In the genomic region with DNA sequence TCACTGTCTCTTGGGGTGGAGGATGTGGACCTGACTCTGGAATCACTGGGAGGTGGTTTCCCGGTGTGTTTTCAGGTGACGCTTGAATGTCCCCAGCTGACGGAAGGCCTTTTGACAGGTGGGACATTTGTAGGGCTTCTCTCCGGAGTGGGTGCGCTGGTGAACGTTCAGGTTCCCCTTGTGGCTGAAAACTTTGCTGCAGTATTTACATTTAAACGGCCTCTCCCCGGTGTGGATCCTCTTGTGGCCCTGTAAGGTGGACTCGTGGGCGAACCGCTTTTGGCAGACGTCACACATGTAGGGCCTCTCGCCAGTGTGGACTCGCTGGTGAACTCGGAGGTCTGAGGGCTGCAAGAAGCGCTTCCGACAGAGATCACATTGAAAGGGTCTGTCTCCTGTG, we compare ENCODE assay signal across 14 cellular contexts. TPM values are rescaled to one million over a fixed set of nuclear protein-coding genes. Genes with fewer than 3 reads are reported as not detected.
"Had no signal": no experiment of that assay in that cellular context is flagged by ENCODE, and none has a peak within 500 bp of the region (broad histone marks: within the 10 kb centered on the region; RNA-seq: fewer than 3 reads in every experiment).

No MANE protein-coding gene starts in this region.

- H3K36me3 ChIP-seq: colonic mucosa, gastrocnemius medialis, heart right ventricle, tibial nerve had no signal

- H3K4me1 ChIP-seq: colonic mucosa, gastrocnemius medialis, heart right ventricle, tibial nerve had no signal

- DNase-seq: activated CD4-positive, alpha-beta T cell treated with anti-CD3 and anti-CD28 coated beads for 48 hours; activated naive CD4-positive, alpha-beta T cell treated with anti-CD3 and anti-CD28 coated beads for 36 hours; caudate nucleus; colonic mucosa; gastrocnemius medialis; heart right ventricle; right cardiac atrium had no signal

- H3K27me3 ChIP-seq: colonic mucosa, tibial nerve had no signal

- H3K9me3 ChIP-seq: colonic mucosa, gastrocnemius medialis, heart right ventricle, tibial nerve had no signal

- H3K4me3 ChIP-seq: colonic mucosa, gastrocnemius medialis, heart right ventricle, smooth muscle cell, tibial nerve had no signal

- H3K4me2 ChIP-seq: smooth muscle cell had no signal

- H3K27ac ChIP-seq: colonic mucosa, gastrocnemius medialis, heart right ventricle, tibial nerve had no signal

- ATAC-seq: activated T-helper 17 cell treated with anti-CD3 and anti-CD28 coated beads, Interleukin-2, amount 50 U/mL, for 72 hours; gastrocnemius medialis; heart right ventricle; right cardiac atrium; stimulated activated memory B cell treated with anti-CD40 and anti-IgM and Interleukin-4, amounts not matched to agents 10 μg/mL and 1 μg/mL and 100 μg/mL, for 72 hours had no signal

RNA-seq across cellular contexts. Expression of gene ZSCAN5B, which starts 7.8 kb away (rescaled TPM):
- total RNA-seq: activated naive CD4-positive, alpha-beta T cell treated with anti-CD3 and anti-CD28 coated beads for 36 hours; colonic mucosa; gastrocnemius medialis; heart right ventricle; mesenteric fat pad; myocyte; right cardiac atrium; smooth muscle cell; tibial nerve had no signal

RNA-seq across cellular contexts. Expression of gene ZSCAN5C, which starts 12.3 kb away (rescaled TPM):
- total RNA-seq: activated naive CD4-positive, alpha-beta T cell treated with anti-CD3 and anti-CD28 coated beads for 36 hours; activated T-helper 17 cell treated with anti-CD3 and anti-CD28 coated beads, Interleukin-2, amount 50 U/mL, for 72 hours; colonic mucosa; gastrocnemius medialis; heart right ventricle; liver; mesenteric fat pad; myocyte; right cardiac atrium; smooth muscle cell; tibial nerve had no signal

RNA-seq across cellular contexts. Expression of gene GALP, which starts 14.0 kb away (rescaled TPM):
- total RNA-seq: activated naive CD4-positive, alpha-beta T cell treated with anti-CD3 and anti-CD28 coated beads for 36 hours; activated T-helper 17 cell treated with anti-CD3 and anti-CD28 coated beads, Interleukin-2, amount 50 U/mL, for 72 hours; colonic mucosa; gastrocnemius medialis; heart right ventricle; liver; mesenteric fat pad; myocyte; right cardiac atrium; smooth muscle cell; tibial nerve had no signal
